7 cellular contexts compared by ENCODE assay signal in the genomic region with DNA sequence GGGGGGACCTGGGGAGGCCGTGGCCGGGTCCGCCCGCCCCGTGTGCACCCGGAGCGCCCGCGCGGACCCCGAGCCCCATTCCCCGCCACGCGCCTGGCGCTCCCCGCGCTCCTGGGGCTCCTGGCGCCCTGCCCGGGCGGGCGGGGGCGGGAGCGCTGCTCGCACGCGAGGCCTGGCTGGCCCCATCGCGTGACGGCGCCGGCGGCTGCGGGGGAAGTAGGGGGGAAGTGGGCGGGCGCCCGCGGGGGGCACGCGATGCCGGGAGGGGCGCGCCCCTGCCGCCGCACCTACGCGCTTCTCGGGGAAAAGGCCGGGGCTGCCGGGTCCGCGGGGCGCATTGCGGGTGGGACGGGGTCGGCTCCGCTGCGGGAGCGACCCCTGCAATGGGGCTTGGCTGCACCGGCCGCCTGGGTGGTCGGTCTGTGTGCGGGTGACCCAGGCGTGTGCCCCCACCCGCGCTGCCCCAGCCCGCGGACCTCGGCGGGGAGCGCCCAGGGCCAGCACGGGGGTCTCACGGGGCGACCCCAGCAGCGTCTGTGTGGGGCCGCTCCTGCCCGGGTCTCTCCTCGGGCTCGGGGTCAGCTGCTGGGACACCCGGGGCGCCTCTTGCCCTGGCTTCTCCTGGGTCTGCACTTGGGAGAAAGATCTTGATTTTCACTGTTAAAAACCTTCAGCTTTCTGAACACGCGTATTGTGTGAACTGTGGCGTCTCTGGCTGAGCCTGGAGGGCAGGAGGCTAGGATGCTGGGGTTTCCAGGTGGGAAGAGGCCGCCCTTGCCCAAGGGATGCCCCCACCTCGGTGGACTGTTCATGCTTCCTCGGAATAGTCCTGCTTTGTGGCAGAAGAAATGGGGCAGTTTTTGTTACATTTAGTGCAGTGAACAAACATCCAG. TPM values are rescaled to one million over a fixed set of nuclear protein-coding genes. Genes with fewer than 3 reads are reported as not detected.
DNase-seq lines count a peak whose midpoint lies in the region; ATAC-seq and TF ChIP-seq lines count a peak whose summit lies in the region.

No MANE protein-coding gene starts in this region.

- DNase-seq in SKM-1 (lab: John Stamatoyannopoulos, UW; ENCODE audit: unreplicated experiment) (peak; percentile 38), adrenal gland (peak in 5 of 7 donors; percentile 16 to 42 (median 32))
- DNase-seq in stimulated activated CD4-positive, alpha-beta T cell treated with anti-CD3 and anti-CD28 coated beads, Interleukin-4, amount 100 ng/mL, for 1 hour: peak; percentile 88

- H3K9ac ChIP-seq in iPS-20b (ENCODE audit: low read depth, low read length): no peak overlapping the region

- H3K4me1 ChIP-seq in adrenal gland (replicated peaks in 1 of 2) (peaks cover 0 to 5% of the 10 kb centered on the region in 2 donors), iPS-20b (ENCODE audit: insufficient read depth, low read length) (no peaks in the 10 kb centered on the region; the same call in 1 of the 2 replicates)

- H3K9me3 ChIP-seq in adrenal gland (replicated peaks in 1 of 3) (no peaks in the 10 kb centered on the region), iPS-20b (ENCODE audit: insufficient read depth, low read depth, low read length) (no peaks in the 10 kb centered on the region)

- TF ChIP-seq POLR2A in adrenal gland (IDR thresholded peaks at IDR 0.05): no peak

- WGBS in adrenal gland, 4 donors: 4 to 50% (median 13%) methylated on average over 2 to 86 of the region's 86 CpGs

- intact Hi-C loops in adrenal gland (cut with DNase I): no loop called here

- no peaks in the 10 kb centered on the region for H3K36me3 ChIP-seq in adrenal gland (replicated peaks in 1 of 2)
- no peaks in the 10 kb centered on the region for H3K36me3 ChIP-seq in iPS-20b (ENCODE audit: insufficient read depth, low read depth, low read length)

- peak overlapping the region in 1 of 4 donors; percentile 44 for H3K4me3 ChIP-seq in adrenal gland
- H3K4me3 ChIP-seq in iPS-20b (ENCODE audit: low read length): peak overlapping the region; percentile 43; the same call in 1 of the 2 replicates

- ATAC-seq in GM18498 (IDR thresholded peaks at IDR 0.05; ENCODE audit: unreplicated experiment): peak; percentile 43
- peak; percentile 31 for ATAC-seq in HG03460 (IDR thresholded peaks at IDR 0.05; ENCODE audit: unreplicated experiment)
- ATAC-seq in HG03378 (IDR thresholded peaks at IDR 0.05; ENCODE audit: unreplicated experiment): no peak

- H3K27ac ChIP-seq in adrenal gland (no peak overlapping the region), iPS-20b (ENCODE audit: low read length) (no peak overlapping the region)

- no peak for TF ChIP-seq CTCF in adrenal gland (IDR thresholded peaks at IDR 0.05)

- no peaks in the 10 kb centered on the region for H3K27me3 ChIP-seq in adrenal gland
- peaks cover 38% of the 10 kb centered on the region for H3K27me3 ChIP-seq in iPS-20b (ENCODE audit: insufficient read depth, low read length)

RNA-seq across cellular contexts. Expression of a gene that starts 52.4 kb away (rescaled TPM):
- 1 to 10 TPM in 4 of 8 donors, under 1 TPM in 4; 0.17 to 2.9 (median 0.99) TPM for total RNA-seq in adrenal gland
- 1 to 10 TPM in 1 of 3 donors, under 1 TPM in 2; 0.55 to 1.6 (median 0.88) TPM for polyA plus RNA-seq in adrenal gland

Comparison
In these comparisons a context has a peak if more than half of its experiments do, and no peak if none do; other contexts are left out.
1. DNase-seq: peak in every context shown above with its lines; median percentile 88 in stimulated activated CD4-positive, alpha-beta T cell treated with anti-CD3 and anti-CD28 coated beads, Interleukin-4, amount 100 ng/mL, for 1 hour; 38 in SKM-1; 32 in adrenal gland.